Comparison of ENCODE assay signal across 1 cellular context in genomic region chr1:26695417-26696190, GRCh38.
A peak's percentile ranks its signal among the peaks of the same experiment; 100 is the strongest.
TF ChIP-seq lines count a peak whose summit lies in the region.

ARID1A (plus strand) TSS chr1:26696015; CDS start chr1:26696404, 389 bp downstream.

TF ChIP-seq in HepG2, 621 proteins besides CTCF, POLR2A, EP300 and RAD21 (continued from another document and continues in another):
- TF ChIP-seq KDM5B (CRISPR knock-in tag; IDR thresholded peaks at IDR 0.05; ENCODE audit: borderline replicate concordance) (peak; percentile 94), ZNF33B (CRISPR knock-in tag; IDR thresholded peaks at IDR 0.05) (0 out of 2 replicates have a peak, but pooled peaks have one; percentile 66), ZNF615 (CRISPR knock-in tag; IDR thresholded peaks at IDR 0.05; ENCODE audit: borderline replicate concordance) (no peak), HOXA7 (CRISPR knock-in tag; IDR thresholded peaks at IDR 0.05) (no peak), ZBTB1 (CRISPR knock-in tag; IDR thresholded peaks at IDR 0.05; ENCODE audit: borderline replicate concordance) (peak; percentile 77; the same call in 1 of the 2 replicates), MEIS2 (CRISPR knock-in tag; IDR thresholded peaks at IDR 0.05) (peak; percentile 83), PAX8 (CRISPR knock-in tag; IDR thresholded peaks at IDR 0.05; ENCODE audit: borderline replicate concordance) (0 out of 2 replicates have a peak, but pooled peaks have one; percentile 55), NCOA5 (CRISPR knock-in tag; IDR thresholded peaks at IDR 0.05) (no peak), NR0B2 (CRISPR knock-in tag; IDR thresholded peaks at IDR 0.05) (peak; percentile 74; the same call in 1 of the 2 replicates), NFIC (IDR thresholded peaks at IDR 0.05; ENCODE audit: low read length) (peak; percentile 60; the same call in 1 of the 2 replicates), ASH2L (IDR thresholded peaks at IDR 0.05; ENCODE audit: insufficient read length, low read depth, low read length) (peak; percentile 88), ZMAT5 (CRISPR knock-in tag; IDR thresholded peaks at IDR 0.05; ENCODE audit: borderline replicate concordance, low read depth) (no peak), SRSF1 (optimal IDR thresholded peaks at IDR 0.05; ENCODE audit: low read depth, low read length) (peak; percentile 74), ZBTB34 (CRISPR knock-in tag; IDR thresholded peaks at IDR 0.05) (peak; percentile 82; the same call in 1 of the 2 replicates), RFXAP (CRISPR knock-in tag; IDR thresholded peaks at IDR 0.05; ENCODE audit: borderline replicate concordance) (peak; percentile 87), TP53 (CRISPR knock-in tag; conservative IDR thresholded peaks at IDR 0.05) (no peak), ZBTB26 (CRISPR knock-in tag; IDR thresholded peaks at IDR 0.05; ENCODE audit: borderline replicate concordance) (peak; percentile 75; the same call in 1 of the 2 replicates), KMT2A (CRISPR knock-in tag; IDR thresholded peaks at IDR 0.05) (peak; percentile 95), ZNF770 (CRISPR knock-in tag; IDR thresholded peaks at IDR 0.05) (peak; percentile 73; the same call in 1 of the 2 replicates), ZNF543 (CRISPR knock-in tag; IDR thresholded peaks at IDR 0.05) (peak; percentile 93), THAP9 (CRISPR knock-in tag; IDR thresholded peaks at IDR 0.05; ENCODE audit: borderline replicate concordance) (peak; percentile 70), ZNF20 (CRISPR knock-in tag; IDR thresholded peaks at IDR 0.05) (peak; percentile 82; the same call in 1 of the 2 replicates), HMGXB3 (CRISPR knock-in tag; IDR thresholded peaks at IDR 0.05; ENCODE audit: borderline replicate concordance) (peak; percentile 78; the same call in 1 of the 2 replicates), ZNF720 (CRISPR knock-in tag; IDR thresholded peaks at IDR 0.05) (peak; percentile 96; the same call in 1 of the 2 replicates), PHF20 (CRISPR knock-in tag; IDR thresholded peaks at IDR 0.05) (peak; percentile 60), SNAPC2 (CRISPR knock-in tag; IDR thresholded peaks at IDR 0.05) (peak; percentile 87), ZNF580 (CRISPR knock-in tag; IDR thresholded peaks at IDR 0.05; ENCODE audit: borderline replicate concordance, low read depth) (peak; percentile 75), CEBPB (IDR thresholded peaks at IDR 0.05; ENCODE audit: borderline replicate concordance, low read depth, low read length) (no peak), HBP1 (CRISPR knock-in tag; IDR thresholded peaks at IDR 0.05; ENCODE audit: low read depth) (0 out of 2 replicates have a peak, but pooled peaks have one; percentile 43), ZNF549 (CRISPR knock-in tag; IDR thresholded peaks at IDR 0.05) (no peak), BCL6 (CRISPR knock-in tag; IDR thresholded peaks at IDR 0.05) (peak; percentile 77), ZNF670 (CRISPR knock-in tag; IDR thresholded peaks at IDR 0.05; ENCODE audit: borderline replicate concordance) (peak; percentile 94), ATF5 (CRISPR knock-in tag; IDR thresholded peaks at IDR 0.05; ENCODE audit: low read depth) (peak; percentile 49; the same call in 1 of the 2 replicates), NFE2L2 (IDR thresholded peaks at IDR 0.05; ENCODE audit: low read length) (no peak), SMARCC2 (IDR thresholded peaks at IDR 0.05) (no peak), KLF16 (CRISPR knock-in tag; IDR thresholded peaks at IDR 0.05) (peak in 1 of 2 experiments; percentile 87; a peak in 2 of 4 replicates), TAF15 (IDR thresholded peaks at IDR 0.05; ENCODE audit: low read depth, low read length, poor library complexity, severe bottlenecking) (no peak), NFRKB (IDR thresholded peaks at IDR 0.05) (no peak), TCF12 (IDR thresholded peaks at IDR 0.05) (no peak), TCF12 (CRISPR knock-in tag; IDR thresholded peaks at IDR 0.05) (peak; percentile 94; the same call in 1 of the 2 replicates), FOXP1 (IDR thresholded peaks at IDR 0.05) (no peak), FOXP1 (CRISPR knock-in tag; IDR thresholded peaks at IDR 0.05) (peak; percentile 42; the same call in 1 of the 2 replicates), ZNF354B (CRISPR knock-in tag; IDR thresholded peaks at IDR 0.05) (0 out of 2 replicates have a peak, but pooled peaks have one; percentile 89), SSRP1 (CRISPR knock-in tag; IDR thresholded peaks at IDR 0.05) (peak; percentile 62; the same call in 1 of the 2 replicates), ATM (IDR thresholded peaks at IDR 0.05; ENCODE audit: borderline replicate concordance) (no peak), ZNF430 (CRISPR knock-in tag; IDR thresholded peaks at IDR 0.05) (peak; percentile 43; the same call in 1 of the 2 replicates), HNRNPH1 (optimal IDR thresholded peaks at IDR 0.05; ENCODE audit: low read depth, low read length) (no peak), MAX (IDR thresholded peaks at IDR 0.05) (peak; percentile 94), ZNF780A (CRISPR knock-in tag; IDR thresholded peaks at IDR 0.05) (no peak), HMGA1 (CRISPR knock-in tag; conservative IDR thresholded peaks at IDR 0.05) (no peak), ELF1 (CRISPR knock-in tag; IDR thresholded peaks at IDR 0.05) (peak; percentile 51), CENPT (CRISPR knock-in tag; IDR thresholded peaks at IDR 0.05; ENCODE audit: low read depth) (peak; percentile 92; the same call in 1 of the 2 replicates), EZH2 (conservative IDR thresholded peaks at IDR 0.05; ENCODE audit: low read depth, low read length) (no peak), ZBTB38 (CRISPR knock-in tag; IDR thresholded peaks at IDR 0.05) (peak; percentile 57; the same call in 1 of the 2 replicates), ZNF629 (CRISPR knock-in tag; conservative IDR thresholded peaks at IDR 0.05) (0 out of 2 replicates have a peak, but pooled peaks have one; percentile 5), TBX2 (CRISPR knock-in tag; IDR thresholded peaks at IDR 0.05; ENCODE audit: borderline replicate concordance) (peak; percentile 91)
